ENCODE assay signal across 1 cellular context in genomic region chr6:140353536-140353935, GRCh38.
A peak's percentile ranks its signal among the peaks of the same experiment; 100 is the strongest.
TF ChIP-seq lines count a peak whose summit lies in the region.

No MANE protein-coding gene starts in this region.

TF ChIP-seq in HEK293, 187 proteins besides CTCF, POLR2A, EP300 and RAD21 (continued from another document):
- TF ChIP-seq, protein P1, sequence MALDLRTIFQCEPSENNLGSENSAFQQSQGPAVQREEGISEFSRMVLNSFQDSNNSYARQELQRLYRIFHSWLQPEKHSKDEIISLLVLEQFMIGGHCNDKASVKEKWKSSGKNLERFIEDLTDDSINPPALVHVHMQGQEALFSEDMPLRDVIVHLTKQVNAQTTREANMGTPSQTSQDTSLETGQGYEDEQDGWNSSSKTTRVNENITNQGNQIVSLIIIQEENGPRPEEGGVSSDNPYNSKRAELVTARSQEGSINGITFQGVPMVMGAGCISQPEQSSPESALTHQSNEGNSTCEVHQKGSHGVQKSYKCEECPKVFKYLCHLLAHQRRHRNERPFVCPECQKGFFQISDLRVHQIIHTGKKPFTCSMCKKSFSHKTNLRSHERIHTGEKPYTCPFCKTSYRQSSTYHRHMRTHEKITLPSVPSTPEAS (tag by site-specific recombination; IDR thresholded peaks at IDR 0.05) = peak; percentile 64; the same call in 1 of the 2 replicates
- TF ChIP-seq, protein P2, sequence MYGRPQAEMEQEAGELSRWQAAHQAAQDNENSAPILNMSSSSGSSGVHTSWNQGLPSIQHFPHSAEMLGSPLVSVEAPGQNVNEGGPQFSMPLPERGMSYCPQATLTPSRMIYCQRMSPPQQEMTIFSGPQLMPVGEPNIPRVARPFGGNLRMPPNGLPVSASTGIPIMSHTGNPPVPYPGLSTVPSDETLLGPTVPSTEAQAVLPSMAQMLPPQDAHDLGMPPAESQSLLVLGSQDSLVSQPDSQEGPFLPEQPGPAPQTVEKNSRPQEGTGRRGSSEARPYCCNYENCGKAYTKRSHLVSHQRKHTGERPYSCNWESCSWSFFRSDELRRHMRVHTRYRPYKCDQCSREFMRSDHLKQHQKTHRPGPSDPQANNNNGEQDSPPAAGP (tag by site-specific recombination; IDR thresholded peaks at IDR 0.05) = no peak
